In genomic region chr5:53481887-53482716, GRCh38 we compare ENCODE assay signal across 1 cellular context.
A peak's percentile ranks its signal among the peaks of the same experiment; 100 is the strongest.
TF ChIP-seq lines count a peak whose summit lies in the region.

No MANE protein-coding gene starts in this region.

TF ChIP-seq in HepG2, 621 proteins besides CTCF, POLR2A, EP300 and RAD21 (continued from another document and continues in another):
- TF ChIP-seq ELK4 (CRISPR knock-in tag; IDR thresholded peaks at IDR 0.05; ENCODE audit: borderline replicate concordance) (no peak), ETV6 (CRISPR knock-in tag; conservative IDR thresholded peaks at IDR 0.05) (no peak), ZSCAN31 (CRISPR knock-in tag; IDR thresholded peaks at IDR 0.05; ENCODE audit: low read depth) (no peak), PITX1 (CRISPR knock-in tag; IDR thresholded peaks at IDR 0.05) (no peak), ZNF607 (CRISPR knock-in tag; IDR thresholded peaks at IDR 0.05; ENCODE audit: borderline replicate concordance) (no peak), ELF3 (CRISPR knock-in tag; IDR thresholded peaks at IDR 0.05) (no peak), IRF9 (CRISPR knock-in tag; IDR thresholded peaks at IDR 0.05; ENCODE audit: borderline replicate concordance) (no peak), IRX3 (CRISPR knock-in tag; IDR thresholded peaks at IDR 0.05; ENCODE audit: borderline replicate concordance, low read depth) (no peak), MXD3 (CRISPR knock-in tag; IDR thresholded peaks at IDR 0.05) (no peak), ZNF891 (CRISPR knock-in tag; IDR thresholded peaks at IDR 0.05) (peak; percentile 50; the same call in 1 of the 2 replicates), HNRNPK (IDR thresholded peaks at IDR 0.05; ENCODE audit: low read depth, low read length, poor library complexity, severe bottlenecking) (peak; percentile 21), RARA (CRISPR knock-in tag; IDR thresholded peaks at IDR 0.05) (peak; percentile 84), AHDC1 (CRISPR knock-in tag; IDR thresholded peaks at IDR 0.05; ENCODE audit: borderline replicate concordance) (no peak), MNT (IDR thresholded peaks at IDR 0.05) (peak; percentile 64), PHF5A (CRISPR knock-in tag; IDR thresholded peaks at IDR 0.05; ENCODE audit: low read depth, unreplicated experiment) (no peak), TOE1 (CRISPR knock-in tag; IDR thresholded peaks at IDR 0.05) (no peak), HDAC2 (CRISPR knock-in tag; IDR thresholded peaks at IDR 0.05) (no peak), MATR3 (CRISPR knock-in tag; IDR thresholded peaks at IDR 0.05) (no peak), TBL1XR1 (IDR thresholded peaks at IDR 0.05; ENCODE audit: borderline replicate concordance, low read length, partially characterized antibody) (peak; percentile 19), ADNP (CRISPR knock-in tag; IDR thresholded peaks at IDR 0.05) (no peak), ZBTB7B (CRISPR knock-in tag; IDR thresholded peaks at IDR 0.05) (no peak), SP2 (CRISPR knock-in tag; IDR thresholded peaks at IDR 0.05) (no peak), ZNF724P (CRISPR knock-in tag; IDR thresholded peaks at IDR 0.05; ENCODE audit: borderline replicate concordance) (no peak), LCORL (IDR thresholded peaks at IDR 0.05) (no peak), LCORL (CRISPR knock-in tag; IDR thresholded peaks at IDR 0.05) (no peak), XRCC5 (optimal IDR thresholded peaks at IDR 0.05; ENCODE audit: low read length) (no peak), ZBTB7A (CRISPR knock-in tag; IDR thresholded peaks at IDR 0.05) (no peak), ZNF512 (CRISPR knock-in tag; IDR thresholded peaks at IDR 0.05) (peak; percentile 87), ARNT (IDR thresholded peaks at IDR 0.05) (no peak), ZNF530 (CRISPR knock-in tag; IDR thresholded peaks at IDR 0.05; ENCODE audit: low read depth) (no peak), ZBTB10 (CRISPR knock-in tag; IDR thresholded peaks at IDR 0.05; ENCODE audit: borderline replicate concordance) (no peak), ZBTB21 (CRISPR knock-in tag; IDR thresholded peaks at IDR 0.05) (no peak), RBFOX2 (IDR thresholded peaks at IDR 0.05; ENCODE audit: low read depth, low read length) (peak; percentile 89)
- TF ChIP-seq, protein P1, sequence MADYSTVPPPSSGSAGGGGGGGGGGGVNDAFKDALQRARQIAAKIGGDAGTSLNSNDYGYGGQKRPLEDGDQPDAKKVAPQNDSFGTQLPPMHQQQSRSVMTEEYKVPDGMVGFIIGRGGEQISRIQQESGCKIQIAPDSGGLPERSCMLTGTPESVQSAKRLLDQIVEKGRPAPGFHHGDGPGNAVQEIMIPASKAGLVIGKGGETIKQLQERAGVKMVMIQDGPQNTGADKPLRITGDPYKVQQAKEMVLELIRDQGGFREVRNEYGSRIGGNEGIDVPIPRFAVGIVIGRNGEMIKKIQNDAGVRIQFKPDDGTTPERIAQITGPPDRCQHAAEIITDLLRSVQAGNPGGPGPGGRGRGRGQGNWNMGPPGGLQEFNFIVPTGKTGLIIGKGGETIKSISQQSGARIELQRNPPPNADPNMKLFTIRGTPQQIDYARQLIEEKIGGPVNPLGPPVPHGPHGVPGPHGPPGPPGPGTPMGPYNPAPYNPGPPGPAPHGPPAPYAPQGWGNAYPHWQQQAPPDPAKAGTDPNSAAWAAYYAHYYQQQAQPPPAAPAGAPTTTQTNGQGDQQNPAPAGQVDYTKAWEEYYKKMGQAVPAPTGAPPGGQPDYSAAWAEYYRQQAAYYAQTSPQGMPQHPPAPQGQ (CRISPR knock-in tag; IDR thresholded peaks at IDR 0.05; ENCODE audit: borderline replicate concordance) = no peak
- TF ChIP-seq, protein P2, sequence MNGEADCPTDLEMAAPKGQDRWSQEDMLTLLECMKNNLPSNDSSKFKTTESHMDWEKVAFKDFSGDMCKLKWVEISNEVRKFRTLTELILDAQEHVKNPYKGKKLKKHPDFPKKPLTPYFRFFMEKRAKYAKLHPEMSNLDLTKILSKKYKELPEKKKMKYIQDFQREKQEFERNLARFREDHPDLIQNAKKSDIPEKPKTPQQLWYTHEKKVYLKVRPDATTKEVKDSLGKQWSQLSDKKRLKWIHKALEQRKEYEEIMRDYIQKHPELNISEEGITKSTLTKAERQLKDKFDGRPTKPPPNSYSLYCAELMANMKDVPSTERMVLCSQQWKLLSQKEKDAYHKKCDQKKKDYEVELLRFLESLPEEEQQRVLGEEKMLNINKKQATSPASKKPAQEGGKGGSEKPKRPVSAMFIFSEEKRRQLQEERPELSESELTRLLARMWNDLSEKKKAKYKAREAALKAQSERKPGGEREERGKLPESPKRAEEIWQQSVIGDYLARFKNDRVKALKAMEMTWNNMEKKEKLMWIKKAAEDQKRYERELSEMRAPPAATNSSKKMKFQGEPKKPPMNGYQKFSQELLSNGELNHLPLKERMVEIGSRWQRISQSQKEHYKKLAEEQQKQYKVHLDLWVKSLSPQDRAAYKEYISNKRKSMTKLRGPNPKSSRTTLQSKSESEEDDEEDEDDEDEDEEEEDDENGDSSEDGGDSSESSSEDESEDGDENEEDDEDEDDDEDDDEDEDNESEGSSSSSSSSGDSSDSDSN (CRISPR knock-in tag; IDR thresholded peaks at IDR 0.05) = peak; percentile 93
- TF ChIP-seq, protein P3, sequence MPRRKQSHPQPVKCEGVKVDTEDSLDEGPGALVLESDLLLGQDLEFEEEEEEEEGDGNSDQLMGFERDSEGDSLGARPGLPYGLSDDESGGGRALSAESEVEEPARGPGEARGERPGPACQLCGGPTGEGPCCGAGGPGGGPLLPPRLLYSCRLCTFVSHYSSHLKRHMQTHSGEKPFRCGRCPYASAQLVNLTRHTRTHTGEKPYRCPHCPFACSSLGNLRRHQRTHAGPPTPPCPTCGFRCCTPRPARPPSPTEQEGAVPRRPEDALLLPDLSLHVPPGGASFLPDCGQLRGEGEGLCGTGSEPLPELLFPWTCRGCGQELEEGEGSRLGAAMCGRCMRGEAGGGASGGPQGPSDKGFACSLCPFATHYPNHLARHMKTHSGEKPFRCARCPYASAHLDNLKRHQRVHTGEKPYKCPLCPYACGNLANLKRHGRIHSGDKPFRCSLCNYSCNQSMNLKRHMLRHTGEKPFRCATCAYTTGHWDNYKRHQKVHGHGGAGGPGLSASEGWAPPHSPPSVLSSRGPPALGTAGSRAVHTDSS (CRISPR knock-in tag; conservative IDR thresholded peaks at IDR 0.05) = no peak
- TF ChIP-seq, protein P4, sequence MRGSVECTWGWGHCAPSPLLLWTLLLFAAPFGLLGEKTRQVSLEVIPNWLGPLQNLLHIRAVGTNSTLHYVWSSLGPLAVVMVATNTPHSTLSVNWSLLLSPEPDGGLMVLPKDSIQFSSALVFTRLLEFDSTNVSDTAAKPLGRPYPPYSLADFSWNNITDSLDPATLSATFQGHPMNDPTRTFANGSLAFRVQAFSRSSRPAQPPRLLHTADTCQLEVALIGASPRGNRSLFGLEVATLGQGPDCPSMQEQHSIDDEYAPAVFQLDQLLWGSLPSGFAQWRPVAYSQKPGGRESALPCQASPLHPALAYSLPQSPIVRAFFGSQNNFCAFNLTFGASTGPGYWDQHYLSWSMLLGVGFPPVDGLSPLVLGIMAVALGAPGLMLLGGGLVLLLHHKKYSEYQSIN (CRISPR knock-in tag; IDR thresholded peaks at IDR 0.05; ENCODE audit: borderline replicate concordance) = no peak
